ENCODE assay signal across 1 cellular context in genomic region chr22:38843201-38843715, GRCh38.
TF ChIP-seq lines count a peak whose summit lies in the region.

No MANE protein-coding gene starts in this region.

TF ChIP-seq in GM12878, 131 proteins besides CTCF, POLR2A, EP300 and RAD21 (continued from another document):
- TF ChIP-seq, protein P1, sequence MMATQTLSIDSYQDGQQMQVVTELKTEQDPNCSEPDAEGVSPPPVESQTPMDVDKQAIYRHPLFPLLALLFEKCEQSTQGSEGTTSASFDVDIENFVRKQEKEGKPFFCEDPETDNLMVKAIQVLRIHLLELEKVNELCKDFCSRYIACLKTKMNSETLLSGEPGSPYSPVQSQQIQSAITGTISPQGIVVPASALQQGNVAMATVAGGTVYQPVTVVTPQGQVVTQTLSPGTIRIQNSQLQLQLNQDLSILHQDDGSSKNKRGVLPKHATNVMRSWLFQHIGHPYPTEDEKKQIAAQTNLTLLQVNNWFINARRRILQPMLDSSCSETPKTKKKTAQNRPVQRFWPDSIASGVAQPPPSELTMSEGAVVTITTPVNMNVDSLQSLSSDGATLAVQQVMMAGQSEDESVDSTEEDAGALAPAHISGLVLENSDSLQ (IDR thresholded peaks at IDR 0.05), result no peak
- TF ChIP-seq SUZ12 (IDR thresholded peaks at IDR 0.05; ENCODE audit: unreplicated experiment), result peak; percentile 90
- no peak for TF ChIP-seq FOS (IDR thresholded peaks at IDR 0.05; ENCODE audit: borderline replicate concordance, extremely low read depth, insufficient read length)
- peak; percentile 56 for TF ChIP-seq HDAC6 (IDR thresholded peaks at IDR 0.05; ENCODE audit: unreplicated experiment)
- no peak for TF ChIP-seq REST (IDR thresholded peaks at IDR 0.05; ENCODE audit: low read depth, low read length)
- no peak for TF ChIP-seq ESRRA (IDR thresholded peaks at IDR 0.05; ENCODE audit: low read length)
